ENCODE assay signal across 9 cellular contexts in genomic region chr3:17747184-17747889, GRCh38. TPM values are rescaled to one million over a fixed set of nuclear protein-coding genes. Genes with fewer than 3 reads are reported as not detected.
DNase-seq lines count a peak whose midpoint lies in the region; ATAC-seq and TF ChIP-seq lines count a peak whose summit lies in the region.
"Had no signal": no experiment of that assay in that cellular context is flagged by ENCODE, and none has a peak within 500 bp of the region (broad histone marks: within the 10 kb centered on the region; RNA-seq: fewer than 3 reads in every experiment).

No MANE protein-coding gene starts in this region.

- H3K4me1 ChIP-seq in Karpas-422 (ENCODE audit: low read length) (peaks cover 37% of the 10 kb centered on the region), neuronal stem cell (ENCODE audit: control insufficient read depth in 2 of 2, insufficient read depth in 1 of 2, low read depth in 1 of 2, low read length in 2 of 2) (peaks cover 2 to 5% of the 10 kb centered on the region in 2 donors), esophagus squamous epithelium (peaks cover 0 to 20% (median 7%) of the 10 kb centered on the region in 3 donors)

- intact Hi-C loops in esophagus squamous epithelium (cut with DNase I), result no loop called here

- no peak overlapping the region for H3K4ac ChIP-seq in neuronal stem cell (ENCODE audit: low read length)

- H3K9ac ChIP-seq in Karpas-422 (ENCODE audit: low read length) (peak overlapping the region; percentile 52), neuronal stem cell (ENCODE audit: low read depth, low read length, poor library complexity) (no peak overlapping the region)

- no peak overlapping the region for H3K18ac ChIP-seq in neuronal stem cell (ENCODE audit: low read length)

- H4K91ac ChIP-seq in neuronal stem cell (ENCODE audit: low read depth, low read length, poor library complexity), result no peak overlapping the region

- peaks cover 6% of the 10 kb centered on the region; the same call in 1 of the 2 replicates for H3K79me2 ChIP-seq in Karpas-422 (ENCODE audit: low read length)

- ATAC-seq in GM19025 (IDR thresholded peaks at IDR 0.05; ENCODE audit: low read depth, unreplicated experiment) (peak; percentile 61), HG02678 (IDR thresholded peaks at IDR 0.05; ENCODE audit: unreplicated experiment) (peak; percentile 68)

- H4K8ac ChIP-seq in neuronal stem cell (ENCODE audit: low read depth, low read length), result no peak overlapping the region

- no CpG with 5 or more reads among the region's 6 CpGs for WGBS in neuronal stem cell (ENCODE audit: extremely low coverage in 2 of 2, insufficient read length in 2 of 2, insufficient replicate concordance in 1 of 2), 2 donors
- WGBS in esophagus squamous epithelium, 2 donors, result 78 to 85% methylated on average over 6 of the region's 6 CpGs

- H2AFZ ChIP-seq in Karpas-422 (ENCODE audit: low read length) (peak overlapping the region; percentile 97), neuronal stem cell (ENCODE audit: low read length) (peak overlapping the region; percentile 32)

- H3K14ac ChIP-seq in neuronal stem cell (ENCODE audit: low read length), result no peak overlapping the region

- no peak overlapping the region for H3K23ac ChIP-seq in neuronal stem cell (ENCODE audit: low read depth, low read length, poor library complexity)

- H2BK5ac ChIP-seq in neuronal stem cell (ENCODE audit: low read length), result no peak overlapping the region

- H3K9me2 ChIP-seq in Karpas-422 (replicated peaks; ENCODE audit: insufficient read depth, low read length), result no peaks in the 10 kb centered on the region

- no peak overlapping the region for H2BK15ac ChIP-seq in neuronal stem cell (ENCODE audit: low read length)

- H3K27ac ChIP-seq in Karpas-422 (ENCODE audit: low read length) (peak overlapping the region; percentile 64), neuronal stem cell (replicated peaks; ENCODE audit: low read length) (no peak overlapping the region), esophagus squamous epithelium (no peak overlapping the region)

- no peaks in the 10 kb centered on the region for H3K36me3 ChIP-seq in Karpas-422 (ENCODE audit: insufficient read depth, low read length)
- no peaks in the 10 kb centered on the region for H3K36me3 ChIP-seq in neuronal stem cell (replicated peaks in 1 of 2; ENCODE audit: control insufficient read depth in 2 of 2, insufficient read depth in 2 of 2, low read length in 2 of 2)
- no peaks in the 10 kb centered on the region for H3K36me3 ChIP-seq in esophagus squamous epithelium

- H3K9me3 ChIP-seq in Karpas-422 (ENCODE audit: low read length) (no peaks in the 10 kb centered on the region), neuronal stem cell (replicated peaks in 1 of 2; ENCODE audit: control insufficient read depth in 2 of 2, insufficient read depth in 1 of 2, low read depth in 1 of 2, low read length in 2 of 2) (no peaks in the 10 kb centered on the region), esophagus squamous epithelium (no peaks in the 10 kb centered on the region)

- H2BK12ac ChIP-seq in neuronal stem cell (ENCODE audit: low read length), result no peak overlapping the region

- H3K4me2 ChIP-seq in Karpas-422 (ENCODE audit: low read depth, low read length, poor library complexity, severe bottlenecking), result peak overlapping the region; percentile 56
- no peak overlapping the region for H3K4me2 ChIP-seq in neuronal stem cell (ENCODE audit: insufficient read depth, low read length, poor library complexity, severe bottlenecking)

- TF ChIP-seq POLR2A in esophagus squamous epithelium (IDR thresholded peaks at IDR 0.05), result no peak

- no peak for TF ChIP-seq CTCF in esophagus squamous epithelium (IDR thresholded peaks at IDR 0.05)

- DNase-seq in Karpas-422, result peak; percentile 65
- DNase-seq in neuronal stem cell (ENCODE audit: low spot score), result no peak
- no peak for DNase-seq in DMS 273 (lab: John Stamatoyannopoulos, UW; ENCODE audit: unreplicated experiment)
- no peak for DNase-seq in esophagus squamous epithelium (lab: John Stamatoyannopoulos, UW)
- DNase-seq in DMS53 treated with DMSO at 0.1 percent for 48 hours (lab: John Stamatoyannopoulos, UW; ENCODE audit: unreplicated experiment), result no peak
- DNase-seq: activated T-cell treated with anti-CD3 and anti-CD28 coated beads, Interleukin-2, amount 50 U/mL, for 1 hour; NCI-H510A treated with DMSO at 0.1 percent for 48 hours had no signal

- H3K4me3 ChIP-seq in Karpas-422 (ENCODE audit: low read length) (peak overlapping the region; percentile 26; the same call in 1 of the 2 replicates), neuronal stem cell (ENCODE audit: low read length in 2 of 2) (peak overlapping the region in 1 of 2 donors; percentile 35), esophagus squamous epithelium (no peak overlapping the region)

- no peaks in the 10 kb centered on the region for H3K79me1 ChIP-seq in neuronal stem cell (ENCODE audit: low read depth, low read length)

- no peak overlapping the region for H2AK5ac ChIP-seq in neuronal stem cell (ENCODE audit: low read depth, low read length)

- H3K27me3 ChIP-seq in Karpas-422 (ENCODE audit: low read length) (no peaks in the 10 kb centered on the region), neuronal stem cell (ENCODE audit: control insufficient read depth in 3 of 3, insufficient read depth in 3 of 3, low read depth in 1 of 3, low read length in 3 of 3) (no peaks in the 10 kb centered on the region), esophagus squamous epithelium (no peaks in the 10 kb centered on the region)

- no peak overlapping the region for H2BK120ac ChIP-seq in neuronal stem cell (ENCODE audit: low read depth, low read length)

- H4K20me1 ChIP-seq in Karpas-422 (ENCODE audit: insufficient read depth, low read depth, low read length), result no peaks in the 10 kb centered on the region

RNA-seq across cellular contexts. Expression of gene TBC1D5, which starts 4.9 kb away (rescaled TPM):
- 127 and 181 TPM in 2 replicates for total RNA-seq in Karpas-422 (2014; rRNA removed; shearing (Covaris generic); ENCODE audit: low replicate concordance)
- 24.5 TPM for polyA plus RNA-seq in neuronal stem cell (2013, experiment 1 of 2)
- 26.3 TPM for polyA plus RNA-seq in neuronal stem cell (2013, experiment 2 of 2)
- total RNA-seq in esophagus squamous epithelium, result 10 to 100 TPM; 32.8 to 56.1 (median 39.9) TPM
